Comparison of ENCODE assay signal across 8 cellular contexts in the genomic region with DNA sequence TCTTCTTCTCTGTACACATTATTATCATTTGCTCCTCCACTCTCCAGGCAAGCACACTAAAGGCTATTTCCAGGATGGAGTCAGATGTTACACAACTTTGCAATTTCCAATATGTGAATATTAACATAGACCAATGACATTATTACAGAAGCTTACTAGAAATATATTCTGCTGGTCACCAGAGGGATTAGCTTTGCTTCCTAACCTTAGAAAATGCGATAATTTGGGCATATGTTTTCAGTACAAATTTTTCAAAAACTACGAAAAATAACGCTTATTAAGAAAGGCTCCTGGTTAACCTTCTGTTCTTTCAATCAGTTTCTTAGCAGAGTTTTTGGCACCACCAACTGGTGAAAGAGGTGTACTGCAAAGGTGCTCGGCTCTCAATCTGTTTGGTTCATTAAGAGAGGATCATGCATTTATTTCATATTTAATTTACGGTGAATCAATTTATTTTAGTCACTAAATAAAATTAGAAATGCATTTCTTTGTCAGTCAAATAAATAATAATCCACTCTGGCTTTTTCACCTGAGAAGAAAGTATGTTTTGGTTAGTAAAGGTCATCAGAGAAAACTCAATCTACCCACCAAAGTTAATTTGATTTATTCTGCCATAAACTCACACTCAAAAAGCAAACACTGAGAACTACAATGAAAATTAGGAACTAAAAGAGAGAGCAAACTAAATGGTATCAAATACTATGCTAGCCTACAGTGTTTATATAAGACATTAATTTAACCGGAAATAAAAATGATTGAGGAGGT. TPM values are rescaled to one million over a fixed set of nuclear protein-coding genes. Genes with fewer than 3 reads are reported as not detected.
DNase-seq lines count a peak whose midpoint lies in the region; ATAC-seq and TF ChIP-seq lines count a peak whose summit lies in the region.

No MANE protein-coding gene starts in this region.

- peak; percentile 82 for DNase-seq in NCI-H510A treated with DMSO at 0.1 percent for 48 hours (lab: John Stamatoyannopoulos, UW)
- DNase-seq in NCI-H510A (lab: John Stamatoyannopoulos, UW) = no peak
- peak; percentile 63 for DNase-seq in NCI-H146 treated with DMSO at 0.1 percent for 48 hours (lab: John Stamatoyannopoulos, UW; ENCODE audit: unreplicated experiment)
- DNase-seq in T-helper 2 cell treated with Interferon-gamma antibody and Interleukin-4, amounts not matched to agents 5 μg/mL and 100 μg/mL, for 36 hours (ENCODE audit: low spot score) = peak; percentile 35
- DNase-seq in ascending aorta (ENCODE audit: low spot score in 2 of 2) = peak in 1 of 2 donors; percentile 81
- peak; percentile 82 for DNase-seq in hepatocyte (ENCODE audit: low spot score)
- peak; percentile 8 to 52 for DNase-seq in stimulated activated CD4-positive, alpha-beta T cell treated with anti-CD3 and anti-CD28 coated beads, Interleukin-12 subunit alpha, Interleukin-12 subunit beta, amount 100 ng/mL, for 24 hours (ENCODE audit: low read depth in 2 of 2)

- peaks cover 0 to 23% of the 10 kb centered on the region in 2 donors for H3K4me1 ChIP-seq in ascending aorta
- H3K4me1 ChIP-seq in hepatocyte (ENCODE audit: insufficient read depth) = peaks cover 22% of the 10 kb centered on the region

- no peaks in the 10 kb centered on the region for H3K36me3 ChIP-seq in ascending aorta
- no peaks in the 10 kb centered on the region for H3K36me3 ChIP-seq in hepatocyte (replicated peaks; ENCODE audit: insufficient read depth, low read depth)

- H3K27me3 Mint-ChIP-seq in T-helper 2 cell treated with Interferon-gamma antibody and Interleukin-4, amounts not matched to agents 5 μg/mL and 100 μg/mL, for 36 hours (ENCODE audit: low read depth) = peaks cover 39% of the 10 kb centered on the region

- 25% methylated on average over 6 of the region's 6 CpGs for WGBS in hepatocyte (ENCODE audit: low lambda C conversion rate, missing lambda C conversion rate)

- no peak overlapping the region for H3K27ac Mint-ChIP-seq in T-helper 2 cell treated with Interferon-gamma antibody and Interleukin-4, amounts not matched to agents 5 μg/mL and 100 μg/mL, for 36 hours

- H3K79me2 ChIP-seq in hepatocyte = no peaks in the 10 kb centered on the region

- no peaks in the 10 kb centered on the region for H3K9me3 Mint-ChIP-seq in T-helper 2 cell treated with Interferon-gamma antibody and Interleukin-4, amounts not matched to agents 5 μg/mL and 100 μg/mL, for 36 hours

- H3K4me3 Mint-ChIP-seq in T-helper 2 cell treated with Interferon-gamma antibody and Interleukin-4, amounts not matched to agents 5 μg/mL and 100 μg/mL, for 36 hours = no peak overlapping the region

- H3K36me3 Mint-ChIP-seq in T-helper 2 cell treated with Interferon-gamma antibody and Interleukin-4, amounts not matched to agents 5 μg/mL and 100 μg/mL, for 36 hours (ENCODE audit: low read depth) = no peaks in the 10 kb centered on the region

- no peak overlapping the region for H3K4me3 ChIP-seq in ascending aorta
- no peak overlapping the region for H3K4me3 ChIP-seq in hepatocyte

- H3K9me3 ChIP-seq in ascending aorta (no peaks in the 10 kb centered on the region), hepatocyte (ENCODE audit: low read depth) (no peaks in the 10 kb centered on the region)

- TF ChIP-seq CTCF in ascending aorta (IDR thresholded peaks at IDR 0.05) (peak; percentile 79 to 98 (median 95)), hepatocyte (IDR thresholded peaks at IDR 0.05; ENCODE audit: poor library complexity) (peak; percentile 90)

- H3K9me2 ChIP-seq in hepatocyte (replicated peaks; ENCODE audit: insufficient read depth) = no peaks in the 10 kb centered on the region

- H3K27me3 ChIP-seq in ascending aorta (no peaks in the 10 kb centered on the region), hepatocyte (no peaks in the 10 kb centered on the region)

- H3K27ac ChIP-seq in ascending aorta = no peak overlapping the region
- H3K27ac ChIP-seq in hepatocyte = no peak overlapping the region

- H2AFZ ChIP-seq in hepatocyte = no peak overlapping the region

- intact Hi-C loops in ascending aorta (cut with DNase I) = loop anchor here (1.0 to 10.0 kb wide), 2 partner anchors 700 to 888 kb away; no protein-coding TSS in a partner anchor

- peak overlapping the region; percentile 16 for H3K4me2 ChIP-seq in hepatocyte

- no peak for ATAC-seq in GM21515 (IDR thresholded peaks at IDR 0.05; ENCODE audit: unreplicated experiment)

- H4K20me1 ChIP-seq in hepatocyte (ENCODE audit: insufficient read depth, poor library complexity, severe bottlenecking) = no peaks in the 10 kb centered on the region

- peaks cover 1% of the 10 kb centered on the region for H3K4me1 Mint-ChIP-seq in T-helper 2 cell treated with Interferon-gamma antibody and Interleukin-4, amounts not matched to agents 5 μg/mL and 100 μg/mL, for 36 hours (ENCODE audit: low read depth)

RNA-seq across cellular contexts. Expression of a gene that starts 39.2 kb away (rescaled TPM):
- total RNA-seq in ascending aorta (not detected), hepatocyte (8.0 and 10.8 TPM in 2 replicates)
- polyA plus RNA-seq in hepatocyte = 7.1 and 7.2 TPM in 2 replicates

RNA-seq across cellular contexts. Expression of a gene that starts 40.4 kb away (rescaled TPM):
- total RNA-seq in ascending aorta (9.4 TPM), hepatocyte (14.7 and 19.4 TPM in 2 replicates)
- 12.1 and 19.9 TPM in 2 replicates for polyA plus RNA-seq in hepatocyte
